18 cellular contexts compared by ENCODE assay signal in the genomic region with DNA sequence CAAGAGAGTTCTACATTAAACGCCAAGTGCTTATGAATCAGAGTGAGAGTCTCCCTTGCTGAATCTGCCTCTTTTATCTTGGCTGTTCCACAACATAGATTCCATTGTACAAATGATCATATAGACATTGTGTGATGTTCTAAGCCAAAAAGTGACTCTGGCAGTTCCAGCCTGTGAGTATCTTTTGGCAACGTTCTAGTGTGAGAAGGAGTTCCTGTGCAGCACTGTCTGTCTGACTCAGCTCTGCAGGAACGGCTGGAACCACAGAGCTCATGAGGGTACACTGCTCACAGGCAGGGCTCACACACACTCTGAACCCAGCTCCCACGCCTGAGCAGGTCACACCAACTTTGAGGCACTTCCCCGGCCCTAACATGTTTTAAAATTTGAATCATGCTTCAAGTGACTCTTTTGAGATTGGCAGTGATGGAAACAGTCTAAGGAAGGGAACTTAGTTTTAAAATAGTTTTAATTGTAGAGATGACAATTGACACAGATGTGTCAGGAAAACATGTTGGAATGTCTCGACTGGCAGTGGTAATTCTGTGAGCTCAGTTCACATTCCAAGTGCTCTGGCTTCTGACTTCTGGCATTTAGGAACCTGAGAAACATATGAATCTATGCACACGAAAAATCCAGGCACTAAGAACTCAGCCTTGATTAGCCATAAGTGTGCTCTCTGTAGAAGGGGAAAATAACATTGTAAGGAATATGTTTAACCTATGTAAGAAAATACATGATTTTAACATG.
DNase-seq lines count a peak whose midpoint lies in the region; ATAC-seq, FAIRE-seq and TF ChIP-seq lines count a peak whose summit lies in the region.
"Had no signal": no experiment of that assay in that cellular context is flagged by ENCODE, and none has a peak within 500 bp of the region (broad histone marks: within the 10 kb centered on the region; RNA-seq: fewer than 3 reads in every experiment).

No MANE protein-coding gene starts in this region.

- H3K27me3 Mint-ChIP-seq in activated T-helper 1 cell treated with anti-CD3 and anti-CD28 coated beads, Interleukin-12 subunit alpha, Interleukin-12 subunit beta, Interleukin-2, Interleukin-4 antibody, amounts not matched to agents 30 ng/mL and 10 ng/mL and 1 ng/mL, durations not matched to agents 14 hours and 24 hours and 36 hours (ENCODE audit: insufficient read depth): no peaks in the 10 kb centered on the region
- H3K27me3 Mint-ChIP-seq: activated naive CD8-positive, alpha-beta T cell treated with anti-CD3 and anti-CD28 coated beads for 36 hours had no signal

- peak; percentile 70 for DNase-seq in AG20443 (ENCODE audit: low spot score)
- peak; percentile 56 for DNase-seq in RCC 7860 (ENCODE audit: low spot score)
- peak; percentile 0 for DNase-seq in fibroblast of villous mesenchyme (ENCODE audit: low read depth)
- DNase-seq in omental fat pad (ENCODE audit: low spot score): no peak
- DNase-seq in activated T-helper 1 cell treated with anti-CD3 and anti-CD28 coated beads, Interleukin-12 subunit alpha, Interleukin-12 subunit beta, Interleukin-2, Interleukin-4 antibody, amounts not matched to agents 30 ng/mL and 10 ng/mL and 1 ng/mL, durations not matched to agents 14 hours and 24 hours and 36 hours (ENCODE audit: low spot score): no peak
- no peak for DNase-seq in activated naive CD4-positive, alpha-beta T cell treated with Interleukin-2 at 50 U/mL for 16 hours
- DNase-seq in DMS53 treated with DMSO at 0.1 percent for 48 hours (lab: John Stamatoyannopoulos, UW; ENCODE audit: unreplicated experiment): no peak
- DNase-seq: activated CD4-positive, CD25-positive, alpha-beta regulatory T cell; activated CD8-positive, alpha-beta memory T cell treated with anti-CD3 and anti-CD28 coated beads, Interleukin-2, amount 50 U/mL, for 48 hours; activated naive CD8-positive, alpha-beta T cell treated with anti-CD3 and anti-CD28 coated beads for 36 hours; DMS79; mesendoderm; NCI-H187 treated with DMSO at 0.1 percent for 48 hours; NCI-H526 treated with DMSO at 0.1 percent for 48 hours; stimulated activated CD4-positive, alpha-beta T cell treated with anti-CD3 and anti-CD28 coated beads, Interleukin-12 subunit alpha, Interleukin-12 subunit beta, amount 100 ng/mL, for 4 hours; T-helper 1 cell had no signal

- ATAC-seq in omental fat pad (ENCODE audit: low FRiP score) (peak; percentile 77), HG03139 (IDR thresholded peaks at IDR 0.05; ENCODE audit: unreplicated experiment) (no peak)

- no peaks in the 10 kb centered on the region for H3K4me1 Mint-ChIP-seq in activated T-helper 1 cell treated with anti-CD3 and anti-CD28 coated beads, Interleukin-12 subunit alpha, Interleukin-12 subunit beta, Interleukin-2, Interleukin-4 antibody, amounts not matched to agents 30 ng/mL and 10 ng/mL and 1 ng/mL, durations not matched to agents 14 hours and 24 hours and 36 hours (ENCODE audit: low read depth)
- H3K4me1 Mint-ChIP-seq: activated naive CD8-positive, alpha-beta T cell treated with anti-CD3 and anti-CD28 coated beads for 36 hours had no signal

- FAIRE-seq in RCC 7860 (lab: Jason Lieb, UNC): peak; percentile 88

- H3K36me3 Mint-ChIP-seq in activated T-helper 1 cell treated with anti-CD3 and anti-CD28 coated beads, Interleukin-12 subunit alpha, Interleukin-12 subunit beta, Interleukin-2, Interleukin-4 antibody, amounts not matched to agents 30 ng/mL and 10 ng/mL and 1 ng/mL, durations not matched to agents 14 hours and 24 hours and 36 hours (ENCODE audit: low read depth): no peaks in the 10 kb centered on the region
- H3K36me3 Mint-ChIP-seq: activated naive CD8-positive, alpha-beta T cell treated with anti-CD3 and anti-CD28 coated beads for 36 hours had no signal

- H3K4me3 ChIP-seq in fibroblast of villous mesenchyme (ENCODE audit: low read depth, low read length): no peak overlapping the region
- H3K4me3 ChIP-seq: BLaER1 treated with 17β-estradiol and CSF1 and Interleukin-3, amounts not matched to agents 10 nM and 100 nM had no signal

- TF ChIP-seq CTCF in fibroblast of villous mesenchyme (IDR thresholded peaks at IDR 0.05; ENCODE audit: insufficient read depth, low read depth, low read length) (no peak), omental fat pad (IDR thresholded peaks at IDR 0.05) (no peak)

- intact Hi-C loops in activated T-helper 1 cell treated with anti-CD3 and anti-CD28 coated beads, Interleukin-12 subunit alpha, Interleukin-12 subunit beta, Interleukin-2, Interleukin-4 antibody, amounts not matched to agents 30 ng/mL and 10 ng/mL and 1 ng/mL, durations not matched to agents 14 hours and 24 hours and 36 hours (cut with micrococcal nuclease): no loop called here

- H3K9me3 Mint-ChIP-seq in activated T-helper 1 cell treated with anti-CD3 and anti-CD28 coated beads, Interleukin-12 subunit alpha, Interleukin-12 subunit beta, Interleukin-2, Interleukin-4 antibody, amounts not matched to agents 30 ng/mL and 10 ng/mL and 1 ng/mL, durations not matched to agents 14 hours and 24 hours and 36 hours: peaks cover 3% of the 10 kb centered on the region
- H3K9me3 Mint-ChIP-seq: activated naive CD8-positive, alpha-beta T cell treated with anti-CD3 and anti-CD28 coated beads for 36 hours had no signal

- no peak overlapping the region for H3K4me3 Mint-ChIP-seq in activated T-helper 1 cell treated with anti-CD3 and anti-CD28 coated beads, Interleukin-12 subunit alpha, Interleukin-12 subunit beta, Interleukin-2, Interleukin-4 antibody, amounts not matched to agents 30 ng/mL and 10 ng/mL and 1 ng/mL, durations not matched to agents 14 hours and 24 hours and 36 hours
- H3K4me3 Mint-ChIP-seq: activated naive CD8-positive, alpha-beta T cell treated with anti-CD3 and anti-CD28 coated beads for 36 hours had no signal

- H3K27ac Mint-ChIP-seq in activated T-helper 1 cell treated with anti-CD3 and anti-CD28 coated beads, Interleukin-12 subunit alpha, Interleukin-12 subunit beta, Interleukin-2, Interleukin-4 antibody, amounts not matched to agents 30 ng/mL and 10 ng/mL and 1 ng/mL, durations not matched to agents 14 hours and 24 hours and 36 hours: no peak overlapping the region
- H3K27ac Mint-ChIP-seq: activated naive CD8-positive, alpha-beta T cell treated with anti-CD3 and anti-CD28 coated beads for 36 hours had no signal

Comparison
In these comparisons a context has a peak if more than half of its experiments do, and no peak if none do; other contexts are left out.
1. DNase-seq: peak in AG20443 (single experiment), RCC 7860 (single experiment) and fibroblast of villous mesenchyme (single experiment); none in omental fat pad (single experiment), activated T-helper 1 cell treated with anti-CD3 and anti-CD28 coated beads, Interleukin-12 subunit alpha, Interleukin-12 subunit beta, Interleukin-2, Interleukin-4 antibody, amounts not matched to agents 30 ng/mL and 10 ng/mL and 1 ng/mL, durations not matched to agents 14 hours and 24 hours and 36 hours (single experiment), activated naive CD4-positive, alpha-beta T cell treated with Interleukin-2 at 50 U/mL for 16 hours (single experiment) and DMS53 treated with DMSO at 0.1 percent for 48 hours (single experiment).